ENCODE assay signal across 19 cellular contexts in genomic region chr5:155883966-155884555, GRCh38.
DNase-seq lines count a peak whose midpoint lies in the region; FAIRE-seq and TF ChIP-seq lines count a peak whose summit lies in the region.
"Had no signal": no experiment of that assay in that cellular context is flagged by ENCODE, and none has a peak within 500 bp of the region (broad histone marks: within the 10 kb centered on the region; RNA-seq: fewer than 3 reads in every experiment).

No MANE protein-coding gene starts in this region.

- H3K4me1 ChIP-seq in PC-9 (replicated peaks; ENCODE audit: insufficient read depth): no peaks in the 10 kb centered on the region

- H3K4me1 Mint-ChIP-seq in glutamatergic neuron (ENCODE audit: low read depth, unreplicated experiment): peaks cover 2% of the 10 kb centered on the region
- H3K4me1 Mint-ChIP-seq: activated naive CD8-positive, alpha-beta T cell treated with anti-CD3 and anti-CD28 coated beads for 36 hours had no signal

- no peaks in the 10 kb centered on the region; the same call in 1 of the 2 replicates for H3K9me3 ChIP-seq in PC-9 (ENCODE audit: insufficient read depth, low read depth)
- H3K9me3 ChIP-seq: mucosa of descending colon had no signal

- no peak overlapping the region for H3K27ac Mint-ChIP-seq in glutamatergic neuron (ENCODE audit: unreplicated experiment)
- H3K27ac Mint-ChIP-seq: activated CD8-positive, alpha-beta T cell treated with anti-CD3 and anti-CD28 coated beads for 36 hours; activated naive CD8-positive, alpha-beta T cell treated with anti-CD3 and anti-CD28 coated beads for 36 hours; activated T-cell treated with anti-CD3 and anti-CD28 coated beads, Interleukin-2, amount 50 U/mL, for 72 hours; dendritic cell treated with granulocyte-macrophage colony-stimulating factor and Interleukin-4, amounts not matched to agents 40 ng/mL and 50 ng/mL, for 4 days had no signal

- H3K9me3 Mint-ChIP-seq in glutamatergic neuron (ENCODE audit: unreplicated experiment): no peaks in the 10 kb centered on the region
- H3K9me3 Mint-ChIP-seq: activated CD8-positive, alpha-beta T cell treated with anti-CD3 and anti-CD28 coated beads for 36 hours; activated naive CD8-positive, alpha-beta T cell treated with anti-CD3 and anti-CD28 coated beads for 36 hours; activated T-cell treated with anti-CD3 and anti-CD28 coated beads, Interleukin-2, amount 50 U/mL, for 72 hours; dendritic cell treated with granulocyte-macrophage colony-stimulating factor and Interleukin-4, amounts not matched to agents 40 ng/mL and 50 ng/mL, for 4 days had no signal

- no peaks in the 10 kb centered on the region for H3K79me2 ChIP-seq in PC-9 (ENCODE audit: low read depth)

- no peak overlapping the region for H2AFZ ChIP-seq in PC-9

- H3K9me2 ChIP-seq in PC-9 (ENCODE audit: insufficient read depth): no peaks in the 10 kb centered on the region

- no peaks in the 10 kb centered on the region for H3K27me3 ChIP-seq in PC-9 (ENCODE audit: insufficient read depth, low read depth)
- H3K27me3 ChIP-seq in dorsolateral prefrontal cortex: peaks cover 0 to 3% (median 0%) of the 10 kb centered on the region in 45 donors

- no peak overlapping the region for H3K4me3 Mint-ChIP-seq in glutamatergic neuron (ENCODE audit: unreplicated experiment)
- H3K4me3 Mint-ChIP-seq: activated CD8-positive, alpha-beta T cell treated with anti-CD3 and anti-CD28 coated beads for 36 hours; activated naive CD8-positive, alpha-beta T cell treated with anti-CD3 and anti-CD28 coated beads for 36 hours; activated T-cell treated with anti-CD3 and anti-CD28 coated beads, Interleukin-2, amount 50 U/mL, for 72 hours; dendritic cell treated with granulocyte-macrophage colony-stimulating factor and Interleukin-4, amounts not matched to agents 40 ng/mL and 50 ng/mL, for 4 days had no signal

- no peaks in the 10 kb centered on the region for H3K36me3 ChIP-seq in PC-9 (ENCODE audit: low read depth)

- H3K4me3 ChIP-seq in PC-9: no peak overlapping the region
- no peak overlapping the region for H3K4me3 ChIP-seq in dorsolateral prefrontal cortex
- H3K4me3 ChIP-seq: mucosa of descending colon had no signal

- H3K36me3 Mint-ChIP-seq in glutamatergic neuron (ENCODE audit: unreplicated experiment): no peaks in the 10 kb centered on the region
- H3K36me3 Mint-ChIP-seq: activated naive CD8-positive, alpha-beta T cell treated with anti-CD3 and anti-CD28 coated beads for 36 hours had no signal

- H3K4me2 ChIP-seq in PC-9: no peak overlapping the region

- no peaks in the 10 kb centered on the region for H3K27me3 Mint-ChIP-seq in glutamatergic neuron (ENCODE audit: unreplicated experiment)
- H3K27me3 Mint-ChIP-seq: activated CD8-positive, alpha-beta T cell treated with anti-CD3 and anti-CD28 coated beads for 36 hours; activated naive CD8-positive, alpha-beta T cell treated with anti-CD3 and anti-CD28 coated beads for 36 hours; dendritic cell treated with granulocyte-macrophage colony-stimulating factor and Interleukin-4, amounts not matched to agents 40 ng/mL and 50 ng/mL, for 4 days had no signal

- H3K27ac ChIP-seq in PC-9 (no peak overlapping the region), dorsolateral prefrontal cortex (no peak overlapping the region)

- TF ChIP-seq CTCF in D721Med (IDR thresholded peaks at IDR 0.05; ENCODE audit: insufficient read depth, missing control alignments) (no peak), glutamatergic neuron (IDR thresholded peaks at IDR 0.05; ENCODE audit: partially characterized antibody, unreplicated experiment) (no peak), PC-9 (conservative IDR thresholded peaks at IDR 0.05) (no peak), dorsolateral prefrontal cortex (IDR thresholded peaks at IDR 0.05 in 54 of 56, conservative IDR thresholded peaks at IDR 0.05 in 2 of 56; ENCODE audit: low read depth in 1 of 56, partially characterized antibody in 56 of 56) (no peak)

- no TSS peak for BruUV-seq in PC-9 (replicated peaks; lab: Mats Ljungman, UMichigan)

- DNase-seq in D721Med (ENCODE audit: insufficient read length, low spot score): peak; percentile 33
- peak; percentile 38 for DNase-seq in NCI-H1436 (lab: John Stamatoyannopoulos, UW)
- peak; percentile 47 for DNase-seq in RKO (ENCODE audit: low spot score)
- peak; percentile 5 for DNase-seq in kidney glomerular epithelial cell (lab: John Stamatoyannopoulos, UW)
- DNase-seq in glutamatergic neuron: no peak
- DNase-seq in PC-9: no peak
- DNase-seq in dorsolateral prefrontal cortex: no peak
- no peak for DNase-seq in activated CD8-positive, alpha-beta memory T cell treated with anti-CD3 and anti-CD28 coated beads, Interleukin-2, amount 50 U/mL, for 4 hours
- DNase-seq: activated CD8-positive, alpha-beta T cell treated with anti-CD3 and anti-CD28 coated beads for 36 hours; activated naive CD8-positive, alpha-beta T cell treated with anti-CD3 and anti-CD28 coated beads for 36 hours; activated T-cell treated with anti-CD3 and anti-CD28 coated beads, Interleukin-2, amount 50 U/mL, for 72 hours; DMS 273 treated with DMSO at 0.1 percent for 48 hours; left colon; mucosa of descending colon; NCI-H526; RPMI8226; stimulated activated CD4-positive, alpha-beta T cell treated with anti-CD3 and anti-CD28 coated beads, Interleukin-4, amount 100 ng/mL, for 4 hours had no signal

- intact Hi-C loops in PC-9 (cut with micrococcal nuclease; ENCODE audit: unreplicated experiment) (no loop called here), dorsolateral prefrontal cortex (cut with DNase I) (no loop called here)

- CTCF ChIA-PET in PC-9 (lab: Charles Lee): no interaction called here

- peak; percentile 95 for FAIRE-seq in D721Med (lab: Jason Lieb, UNC)
- FAIRE-seq: HepG2 had no signal

- no peaks in the 10 kb centered on the region for H4K20me1 ChIP-seq in PC-9 (ENCODE audit: insufficient read depth)

- POLR2A ChIA-PET in PC-9 (lab: Charles Lee; ENCODE audit: unreplicated experiment): no interaction called here

- H3F3A ChIP-seq in PC-9 (ENCODE audit: insufficient read depth, low read depth): no peaks in the 10 kb centered on the region

Comparison
In these comparisons a context has a peak if more than half of its experiments do, and no peak if none do; other contexts are left out.
1. DNase-seq: peak in D721Med (single experiment), NCI-H1436 (single experiment), RKO (single experiment) and kidney glomerular epithelial cell (single experiment); none in glutamatergic neuron (single experiment), PC-9 (0 of 2), dorsolateral prefrontal cortex (0 of 10) and activated CD8-positive, alpha-beta memory T cell treated with anti-CD3 and anti-CD28 coated beads, Interleukin-2, amount 50 U/mL, for 4 hours (single experiment).